Comparison of ENCODE assay signal across 9 cellular contexts in the genomic region with DNA sequence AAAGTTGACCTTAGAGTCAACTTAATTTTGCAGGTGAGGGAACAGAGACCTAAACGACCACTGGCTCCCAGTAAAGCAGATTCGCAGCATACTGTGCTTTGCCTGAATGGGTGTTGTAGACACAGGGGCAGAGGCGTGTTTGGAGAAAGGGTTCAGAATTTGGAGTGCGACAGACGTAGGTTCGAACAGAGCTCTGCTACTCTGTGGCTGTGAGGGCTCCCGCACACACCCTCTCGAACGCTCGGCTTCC. TPM values are rescaled to one million over a fixed set of nuclear protein-coding genes. Genes with fewer than 3 reads are reported as not detected.
DNase-seq lines count a peak whose midpoint lies in the region; TF ChIP-seq lines count a peak whose summit lies in the region.
"Had no signal": no experiment of that assay in that cellular context is flagged by ENCODE, and none has a peak within 500 bp of the region (broad histone marks: within the 10 kb centered on the region; RNA-seq: fewer than 3 reads in every experiment).

No MANE protein-coding gene starts in this region.

- H3K4me1 Mint-ChIP-seq in nephron, result peaks cover 4% of the 10 kb centered on the region

- H3K27me3 Mint-ChIP-seq in nephron (ENCODE audit: low read depth), result no peaks in the 10 kb centered on the region

- WGBS in ectodermal cell, 2 experiments, result 12 to 15% methylated on average over 10 of the region's 10 CpGs

- H3K4me3 ChIP-seq in BE2C (ENCODE audit: low read depth, low read length) (peak overlapping the region; percentile 47), MG63 (peak overlapping the region; percentile 21), ectodermal cell (ENCODE audit: insufficient read depth, low read depth, low read length) (peak overlapping the region; percentile 56)

- H3K9me3 ChIP-seq in BE2C, result no peaks in the 10 kb centered on the region; the same call in 1 of the 2 replicates
- no peaks in the 10 kb centered on the region for H3K9me3 ChIP-seq in MG63
- no peaks in the 10 kb centered on the region for H3K9me3 ChIP-seq in ectodermal cell (ENCODE audit: control insufficient read depth, low read length)

- H3K27ac Mint-ChIP-seq in nephron, result peak overlapping the region; percentile 57 to 97 (median 82)

- H3K4me1 ChIP-seq in BE2C (no peaks in the 10 kb centered on the region), ectodermal cell (ENCODE audit: control insufficient read depth, insufficient read depth, low read length) (no peaks in the 10 kb centered on the region)

- DNase-seq in BE2C (no peak), MG63 (no peak), erythroblast (lab: John Stamatoyannopoulos, UW) (no peak), NCI-H1105 (lab: John Stamatoyannopoulos, UW) (no peak), NCI-H1092 (lab: John Stamatoyannopoulos, UW) (no peak)
- DNase-seq in stimulated activated naive CD4-positive, alpha-beta T cell (lab: John Stamatoyannopoulos, UW), result no peak

- TF ChIP-seq POLR2A in erythroblast (IDR thresholded peaks at IDR 0.05; ENCODE audit: low read length), result no peak

- H3K36me3 Mint-ChIP-seq in nephron (ENCODE audit: low read depth), result no peaks in the 10 kb centered on the region

- peak overlapping the region; percentile 76 to 88 (median 84) for H3K4me3 Mint-ChIP-seq in nephron

- H3K27ac ChIP-seq in ectodermal cell (ENCODE audit: insufficient read depth, low read depth, low read length, poor library complexity, severe bottlenecking), result no peak overlapping the region

- H3K9me3 Mint-ChIP-seq in nephron, result no peaks in the 10 kb centered on the region

- no peaks in the 10 kb centered on the region for H3K36me3 ChIP-seq in BE2C
- H3K36me3 ChIP-seq in MG63, result no peaks in the 10 kb centered on the region
- H3K36me3 ChIP-seq in ectodermal cell (ENCODE audit: control insufficient read depth, insufficient read depth, low read length), result no peaks in the 10 kb centered on the region

- TF ChIP-seq CTCF in BE2C (IDR thresholded peaks at IDR 0.05; ENCODE audit: low read depth, low read length), result no peak
- no peak for TF ChIP-seq CTCF in nephron (IDR thresholded peaks at IDR 0.05; ENCODE audit: unreplicated experiment in 3 of 3)

- no peaks in the 10 kb centered on the region for H3K27me3 ChIP-seq in BE2C
- no peaks in the 10 kb centered on the region for H3K27me3 ChIP-seq in MG63
- peaks cover 28% of the 10 kb centered on the region for H3K27me3 ChIP-seq in ectodermal cell (ENCODE audit: control insufficient read depth, insufficient read depth, low read length, poor library complexity, severe bottlenecking)

RNA-seq across cellular contexts. Expression of a gene that starts 0.2 kb away (rescaled TPM):
- polyA plus RNA-seq in BE2C (2012; ENCODE audit: insufficient read depth, insufficient read length, low read depth), result 1.1 TPM
- not detected in 2 replicates for total RNA-seq in MG63 (2014; rRNA removed; shearing (Covaris generic); ENCODE audit: low replicate concordance)
- polyA plus RNA-seq in ectodermal cell (2013, experiment 1 of 4), result not detected
- polyA plus RNA-seq in ectodermal cell (2013, experiment 2 of 4), result not detected
- polyA plus RNA-seq in ectodermal cell (2013, experiment 3 of 4), result not detected
- polyA plus RNA-seq in ectodermal cell (2013, experiment 4 of 4), result not detected
- polyA plus RNA-seq: adipose tissue had no signal

RNA-seq across cellular contexts. Expression of a gene that starts 31.8 kb away (rescaled TPM):
- polyA plus RNA-seq in BE2C (2012; ENCODE audit: insufficient read depth, insufficient read length, low read depth), result 101 TPM
- 49.2 and 80.2 TPM in 2 replicates for total RNA-seq in MG63 (2014; rRNA removed; shearing (Covaris generic); ENCODE audit: low replicate concordance)
- polyA plus RNA-seq in ectodermal cell (2013, experiment 1 of 4), result 57.2 TPM
- polyA plus RNA-seq in ectodermal cell (2013, experiment 2 of 4), result 48.6 TPM
- polyA plus RNA-seq in ectodermal cell (2013, experiment 3 of 4), result 56.3 TPM
- 63.6 TPM for polyA plus RNA-seq in ectodermal cell (2013, experiment 4 of 4)

RNA-seq across cellular contexts. Expression of a gene that starts 32.0 kb away (rescaled TPM):
- 8.6 TPM for polyA plus RNA-seq in BE2C (2012; ENCODE audit: insufficient read depth, insufficient read length, low read depth)
- 11.5 and 28.4 TPM in 2 replicates for total RNA-seq in MG63 (2014; rRNA removed; shearing (Covaris generic); ENCODE audit: low replicate concordance)
- 43.1 TPM for polyA plus RNA-seq in ectodermal cell (2013, experiment 1 of 4)
- polyA plus RNA-seq in ectodermal cell (2013, experiment 2 of 4), result 35.1 TPM
- polyA plus RNA-seq in ectodermal cell (2013, experiment 3 of 4), result 32.9 TPM
- polyA plus RNA-seq in ectodermal cell (2013, experiment 4 of 4), result 32.8 TPM
